In the genomic region with DNA sequence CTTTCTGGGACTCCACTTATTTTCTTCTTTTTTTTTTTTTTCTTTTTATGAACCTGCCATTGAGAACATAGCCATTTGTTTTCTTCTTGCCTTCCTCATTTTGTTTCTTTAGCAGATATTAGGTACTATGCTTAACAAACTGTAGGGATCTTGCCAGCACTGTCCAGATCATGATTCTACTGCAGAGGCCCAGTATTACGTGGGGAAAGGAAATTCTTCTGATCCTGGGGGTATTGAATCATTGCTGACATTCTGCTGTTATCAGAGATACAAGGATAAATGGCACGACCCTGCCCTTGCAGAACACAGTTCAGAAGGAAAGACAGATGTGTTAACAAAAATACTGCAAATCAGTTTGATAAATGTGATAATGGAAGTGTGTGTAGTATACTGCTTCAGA, we compare ENCODE assay signal across 26 cellular contexts.
"Had no signal": no experiment of that assay in that cellular context is flagged by ENCODE, and none has a peak within 500 bp of the region (broad histone marks: within the 10 kb centered on the region; RNA-seq: fewer than 3 reads in every experiment).

No MANE protein-coding gene starts in this region.

- H3K27me3 Mint-ChIP-seq: memory B cell; naive B cell; progenitor cell of endocrine pancreas; stimulated activated memory B cell treated with anti-CD40 and anti-IgM and Interleukin-4, amounts not matched to agents 10 μg/mL and 1 μg/mL and 100 μg/mL, for 72 hours; stimulated activated naive CD8-positive, alpha-beta T cell treated with anti-CD3 and anti-CD28 coated beads, Interleukin-15, Interleukin-2, amounts not matched to agents 100 ng/mL and 50 ng/mL, for 24 hours had no signal

- H3K27ac Mint-ChIP-seq: endodermal cell; memory B cell; naive B cell; nephron; progenitor cell of endocrine pancreas; stimulated activated memory B cell treated with anti-CD40 and anti-IgM and Interleukin-4, amounts not matched to agents 10 μg/mL and 1 μg/mL and 100 μg/mL, for 72 hours; stimulated activated naive CD8-positive, alpha-beta T cell treated with anti-CD3 and anti-CD28 coated beads, Interleukin-15, Interleukin-2, amounts not matched to agents 100 ng/mL and 50 ng/mL, for 24 hours had no signal

- DNase-seq: effector CD4-positive, alpha-beta T cell; endodermal cell; foreskin fibroblast; glutamatergic neuron; kidney; left cardiac atrium; left ventricle myocardium inferior; lower lobe of right lung; naive B cell; occipital lobe; pancreas; right cardiac atrium; stimulated activated CD4-positive, alpha-beta T cell treated with anti-CD3 and anti-CD28 coated beads, Interleukin-2, amount 100 ng/mL, for 48 hours; stimulated activated CD8-positive, alpha-beta memory T cell treated with anti-CD3 and anti-CD28 coated beads, Interleukin-4, amount 100 ng/mL, for 48 hours; testis; upper lobe of right lung had no signal

- H3K4me3 Mint-ChIP-seq: endodermal cell; memory B cell; naive B cell; nephron; stimulated activated memory B cell treated with anti-CD40 and anti-IgM and Interleukin-4, amounts not matched to agents 10 μg/mL and 1 μg/mL and 100 μg/mL, for 72 hours; stimulated activated naive CD8-positive, alpha-beta T cell treated with anti-CD3 and anti-CD28 coated beads, Interleukin-15, Interleukin-2, amounts not matched to agents 100 ng/mL and 50 ng/mL, for 24 hours had no signal

- H3K4me1 Mint-ChIP-seq: memory B cell; naive B cell; nephron; stimulated activated memory B cell treated with anti-CD40 and anti-IgM and Interleukin-4, amounts not matched to agents 10 μg/mL and 1 μg/mL and 100 μg/mL, for 72 hours had no signal

- H3K9me3 Mint-ChIP-seq: endodermal cell; memory B cell; naive B cell; nephron; stimulated activated memory B cell treated with anti-CD40 and anti-IgM and Interleukin-4, amounts not matched to agents 10 μg/mL and 1 μg/mL and 100 μg/mL, for 72 hours; stimulated activated naive CD8-positive, alpha-beta T cell treated with anti-CD3 and anti-CD28 coated beads, Interleukin-15, Interleukin-2, amounts not matched to agents 100 ng/mL and 50 ng/mL, for 24 hours had no signal

- ATAC-seq: gastroesophageal sphincter; left cardiac atrium; lower lobe of right lung; pancreas; right cardiac atrium; stimulated activated memory B cell treated with anti-CD40 and anti-IgM and Interleukin-4, amounts not matched to agents 10 μg/mL and 1 μg/mL and 100 μg/mL, for 72 hours; upper lobe of right lung had no signal

- H3K4me3 ChIP-seq: coronary artery, gastroesophageal sphincter, left ventricle myocardium inferior, lower lobe of right lung, pancreas, smooth muscle cell, testis, tibial nerve, upper lobe of right lung, vagina had no signal
